Comparison of ENCODE assay signal across 15 cellular contexts in genomic region chr9:134670042-134670525, GRCh38. TPM values are rescaled to one million over a fixed set of nuclear protein-coding genes. Genes with fewer than 3 reads are reported as not detected.
DNase-seq lines count a peak whose midpoint lies in the region; ATAC-seq, FAIRE-seq and TF ChIP-seq lines count a peak whose summit lies in the region.
"Had no signal": no experiment of that assay in that cellular context is flagged by ENCODE, and none has a peak within 500 bp of the region (broad histone marks: within the 10 kb centered on the region; RNA-seq: fewer than 3 reads in every experiment).

No MANE protein-coding gene starts in this region.

- 40 to 64% methylated on average over 6 of the region's 6 CpGs for WGBS in sigmoid colon, 2 donors

- no peak for ATAC-seq in CD8-positive, alpha-beta T cell
- ATAC-seq in stimulated activated naive CD8-positive, alpha-beta T cell treated with anti-CD3 and anti-CD28 coated beads, Interleukin-15, Interleukin-2, amounts not matched to agents 100 U/mL and 50 U/mL, for 24 hours, result no peak
- ATAC-seq: naive thymus-derived CD8-positive, alpha-beta T cell; stimulated activated memory B cell treated with anti-CD40 and anti-IgM and Interleukin-4, amounts not matched to agents 10 μg/mL and 1 μg/mL and 100 μg/mL, for 72 hours had no signal

- H3K36me3 Mint-ChIP-seq in CD8-positive, alpha-beta T cell, result no peaks in the 10 kb centered on the region
- H3K36me3 Mint-ChIP-seq: activated CD4-positive, alpha-beta memory T cell treated with anti-CD3 and anti-CD28 coated beads for 36 hours; activated naive CD8-positive, alpha-beta T cell treated with anti-CD3 and anti-CD28 coated beads, Interleukin-2, amount 10 ng/mL, durations not matched to agents 7 days and 5 days; CD4-positive, CD25-positive, alpha-beta regulatory T cell; naive thymus-derived CD8-positive, alpha-beta T cell; stimulated activated memory B cell treated with anti-CD40 and anti-IgM and Interleukin-4, amounts not matched to agents 10 μg/mL and 1 μg/mL and 100 μg/mL, for 72 hours had no signal

- H3K9me3 Mint-ChIP-seq in CD8-positive, alpha-beta T cell, result no peaks in the 10 kb centered on the region
- H3K9me3 Mint-ChIP-seq: activated naive CD8-positive, alpha-beta T cell treated with anti-CD3 and anti-CD28 coated beads, Interleukin-2, amount 10 ng/mL, durations not matched to agents 7 days and 5 days had no signal

- intact Hi-C loops in sigmoid colon (cut with DNase I), result no loop called here
- intact Hi-C loops in CD8-positive, alpha-beta T cell (cut with DNase I, micrococcal nuclease), result no loop called here

- H3K4me1 ChIP-seq in sigmoid colon, result peaks cover 0 to 55% (median 42%) of the 10 kb centered on the region in 4 donors
- no peaks in the 10 kb centered on the region for H3K4me1 ChIP-seq in CD8-positive, alpha-beta T cell (ENCODE audit: insufficient read depth, low read length)

- POLR2A ChIA-PET in BJ (lab: Charles Lee), result interaction anchor here (0.6 kb wide), 1 partner anchor 222 kb away, joined by 14 read pairs; no protein-coding TSS in a partner anchor
- POLR2A ChIA-PET in CD8-positive, alpha-beta T cell (lab: Charles Lee), result no interaction called here

- TF ChIP-seq EP300 in sigmoid colon (IDR thresholded peaks at IDR 0.05), result no peak

- no peaks in the 10 kb centered on the region for H3K4me1 Mint-ChIP-seq in CD8-positive, alpha-beta T cell (ENCODE audit: low read depth)
- H3K4me1 Mint-ChIP-seq: activated naive CD8-positive, alpha-beta T cell treated with anti-CD3 and anti-CD28 coated beads, Interleukin-2, amount 10 ng/mL, durations not matched to agents 7 days and 5 days; CD4-positive, CD25-positive, alpha-beta regulatory T cell; stimulated activated memory B cell treated with anti-CD40 and anti-IgM and Interleukin-4, amounts not matched to agents 10 μg/mL and 1 μg/mL and 100 μg/mL, for 72 hours had no signal

- no peak overlapping the region for H3K27ac Mint-ChIP-seq in CD8-positive, alpha-beta T cell
- H3K27ac Mint-ChIP-seq: activated CD4-positive, alpha-beta memory T cell treated with anti-CD3 and anti-CD28 coated beads for 36 hours; activated naive CD8-positive, alpha-beta T cell treated with anti-CD3 and anti-CD28 coated beads, Interleukin-2, amount 10 ng/mL, durations not matched to agents 7 days and 5 days; naive thymus-derived CD8-positive, alpha-beta T cell; stimulated activated memory B cell treated with anti-CD40 and anti-IgM and Interleukin-4, amounts not matched to agents 10 μg/mL and 1 μg/mL and 100 μg/mL, for 72 hours had no signal

- H3K36me3 ChIP-seq in BJ (ENCODE audit: control insufficient read depth, insufficient read depth, low read length), result peaks cover 11% of the 10 kb centered on the region
- no peaks in the 10 kb centered on the region for H3K36me3 ChIP-seq in sigmoid colon
- no peaks in the 10 kb centered on the region for H3K36me3 ChIP-seq in CD8-positive, alpha-beta T cell (ENCODE audit: insufficient read depth, low read length)

- H3K4me3 Mint-ChIP-seq in CD8-positive, alpha-beta T cell, result no peak overlapping the region
- H3K4me3 Mint-ChIP-seq: activated CD4-positive, alpha-beta memory T cell treated with anti-CD3 and anti-CD28 coated beads for 36 hours; activated naive CD8-positive, alpha-beta T cell treated with anti-CD3 and anti-CD28 coated beads, Interleukin-2, amount 10 ng/mL, durations not matched to agents 7 days and 5 days; CD4-positive, CD25-positive, alpha-beta regulatory T cell; naive thymus-derived CD8-positive, alpha-beta T cell; stimulated activated memory B cell treated with anti-CD40 and anti-IgM and Interleukin-4, amounts not matched to agents 10 μg/mL and 1 μg/mL and 100 μg/mL, for 72 hours had no signal

- H3K9me3 ChIP-seq in sigmoid colon, result no peaks in the 10 kb centered on the region
- no peaks in the 10 kb centered on the region for H3K9me3 ChIP-seq in CD8-positive, alpha-beta T cell (ENCODE audit: low read length)

- H3K4me3 ChIP-seq in BJ (ENCODE audit: low read depth, low read length) (no peak overlapping the region), fibroblast of mammary gland (ENCODE audit: control insufficient read depth, low read depth, low read length) (no peak overlapping the region), sigmoid colon (no peak overlapping the region)
- H3K4me3 ChIP-seq in CD8-positive, alpha-beta T cell (ENCODE audit: low read depth, low read length), result no peak overlapping the region

- H3K27me3 ChIP-seq in BJ (ENCODE audit: control insufficient read depth, insufficient read depth, low read length) (no peaks in the 10 kb centered on the region), sigmoid colon (no peaks in the 10 kb centered on the region)
- H3K27me3 ChIP-seq in CD8-positive, alpha-beta T cell (ENCODE audit: insufficient read depth, low read length), result no peaks in the 10 kb centered on the region

- DNase-seq in BJ (ENCODE audit: low read depth), result peak; percentile 87
- DNase-seq in RCC 7860 (ENCODE audit: low spot score), result peak; percentile 97
- peak; percentile 92 for DNase-seq in fibroblast of mammary gland (ENCODE audit: low read depth)
- DNase-seq in sigmoid colon, result peak; percentile 45
- no peak for DNase-seq in GM12891 (ENCODE audit: insufficient read length, low spot score)
- no peak for DNase-seq in NCI-H1092 treated with DMSO at 0.1 percent for 48 hours (lab: John Stamatoyannopoulos, UW)
- no peak for DNase-seq in CD8-positive, alpha-beta T cell
- DNase-seq in stimulated activated naive CD8-positive, alpha-beta T cell treated with anti-CD3 and anti-CD28 coated beads, Interleukin-15, Interleukin-2, amounts not matched to agents 100 U/mL and 50 U/mL, for 24 hours, result no peak
- DNase-seq: activated CD4-positive, alpha-beta memory T cell treated with anti-CD3 and anti-CD28 coated beads for 36 hours; activated naive CD8-positive, alpha-beta T cell treated with anti-CD3 and anti-CD28 coated beads, Interleukin-2, amount 10 ng/mL, durations not matched to agents 7 days and 5 days; CD4-positive, CD25-positive, alpha-beta regulatory T cell; effector memory CD4-positive, alpha-beta T cell; naive thymus-derived CD8-positive, alpha-beta T cell; NCI-H69 had no signal

- FAIRE-seq in RCC 7860 (lab: Jason Lieb, UNC) (peak; percentile 90), GM12891 (lab: Jason Lieb, UNC) (no peak)

- CTCF ChIA-PET in BJ (lab: Yijun Ruan, JAX), result interaction anchor here (1.0 to 4.3 kb wide), 8 partner anchors 9 to 327 kb away, joined by 3 to 25 read pairs (median 7); no protein-coding TSS in a partner anchor
- CTCF ChIA-PET in CD8-positive, alpha-beta T cell (lab: Charles Lee), result no interaction called here

- TF ChIP-seq CTCF in BJ (IDR thresholded peaks at IDR 0.05; ENCODE audit: insufficient read depth, low read depth, low read length) (no peak), fibroblast of mammary gland (conservative IDR thresholded peaks at IDR 0.05; ENCODE audit: control insufficient read depth, insufficient read depth, low read depth, low read length) (no peak), sigmoid colon (IDR thresholded peaks at IDR 0.05) (no peak)
- TF ChIP-seq CTCF in CD8-positive, alpha-beta T cell (IDR thresholded peaks at IDR 0.05), result no peak

- TF ChIP-seq POLR2A in sigmoid colon (IDR thresholded peaks at IDR 0.05) (no peak), GM12891 (IDR thresholded peaks at IDR 0.05; ENCODE audit: low read depth, low read length) (no peak)

- peak overlapping the region in 3 of 4 donors; percentile 28 to 59 (median 58) for H3K27ac ChIP-seq in sigmoid colon
- H3K27ac ChIP-seq in CD8-positive, alpha-beta T cell (ENCODE audit: low read depth, low read length), result no peak overlapping the region

- H3K27me3 Mint-ChIP-seq in CD8-positive, alpha-beta T cell (ENCODE audit: low read depth), result peaks cover 6% of the 10 kb centered on the region

TF ChIP-seq in GM12891, 5 proteins besides CTCF, POLR2A, EP300 and RAD21:
- TF ChIP-seq PAX5 (IDR thresholded peaks at IDR 0.05; ENCODE audit: insufficient read depth, low read length, severe bottlenecking), result no peak
- no peak for TF ChIP-seq POU2F2 (IDR thresholded peaks at IDR 0.05; ENCODE audit: low read depth, low read length)
- no peak for TF ChIP-seq POLR2AphosphoS5 (IDR thresholded peaks at IDR 0.05; ENCODE audit: low read depth, low read length)
- no peak for TF ChIP-seq SPI1 (IDR thresholded peaks at IDR 0.05; ENCODE audit: low read depth, low read length)
- no peak for TF ChIP-seq TAF1 (IDR thresholded peaks at IDR 0.05; ENCODE audit: low read depth, low read length)

RNA-seq across cellular contexts. Expression of gene COL5A1, which starts 28.5 kb away (rescaled TPM):
- polyA plus RNA-seq in BJ (2011; rRNA removed) (170 and 251 TPM in 2 replicates), sigmoid colon (10 to 100 TPM in 1 of 3 donors, 1 to 10 TPM in 2; 4.2 to 13.2 (median 4.4) TPM)
- 213 and 249 TPM in 2 replicates for polyA minus RNA-seq in BJ (2011; rRNA and poly(A)+ RNA removed)
- total RNA-seq in sigmoid colon, result 100 to 1,000 TPM in 1 of 4 donors, 10 to 100 TPM in 3; 24.2 to 168 (median 59.4) TPM
- 0.81 TPM for polyA plus RNA-seq in GM12891 (2012; ENCODE audit: low read depth, missing spikeins)
- under 1 TPM; 0.31 to 0.33 TPM for total RNA-seq in CD8-positive, alpha-beta T cell
- polyA plus RNA-seq: naive thymus-derived CD8-positive, alpha-beta T cell had no signal

Comparison
In these comparisons a context has a peak if more than half of its experiments do, and no peak if none do; other contexts are left out.
1. DNase-seq: peak in BJ (single experiment), RCC 7860 (single experiment), fibroblast of mammary gland (single experiment) and sigmoid colon (single experiment); none in GM12891 (single experiment), NCI-H1092 treated with DMSO at 0.1 percent for 48 hours (single experiment), CD8-positive, alpha-beta T cell (0 of 7) and stimulated activated naive CD8-positive, alpha-beta T cell treated with anti-CD3 and anti-CD28 coated beads, Interleukin-15, Interleukin-2, amounts not matched to agents 100 U/mL and 50 U/mL, for 24 hours (single experiment).
2. RNA of gene COL5A1, which starts 28.5 kb away (total RNA-seq): 24.2 to 168 TPM in sigmoid colon; 0.31 to 0.33 TPM in CD8-positive, alpha-beta T cell; every median in the first group is over 10 times any median in the second.